In genomic region chr13:99961634-99962033, GRCh38 we compare ENCODE assay signal across 17 cellular contexts. TPM values are rescaled to one million over a fixed set of nuclear protein-coding genes. Genes with fewer than 3 reads are reported as not detected.
A peak's percentile ranks its signal among the peaks of the same experiment; 100 is the strongest.
DNase-seq lines count a peak whose midpoint lies in the region; TF ChIP-seq lines count a peak whose summit lies in the region.
"Had no signal": no experiment of that assay in that cellular context is flagged by ENCODE, and none has a peak within 500 bp of the region (broad histone marks: within the 10 kb centered on the region; RNA-seq: fewer than 3 reads in every experiment).

No MANE protein-coding gene starts in this region.

- in situ Hi-C loops in G401 (cut with HindIII; ENCODE audit: low sequenced_read_pairs): no loop called here

- TF ChIP-seq POLR2A in vagina (IDR thresholded peaks at IDR 0.05): no peak

- peaks cover 25% of the 10 kb centered on the region for H3K36me3 ChIP-seq in SK-N-MC (ENCODE audit: insufficient read depth, low read length)
- H3K36me3 ChIP-seq in ectodermal cell (ENCODE audit: control insufficient read depth, insufficient read depth, low read length): peaks cover 12% of the 10 kb centered on the region
- H3K36me3 ChIP-seq in osteoblast (ENCODE audit: insufficient read depth, low read length): no peaks in the 10 kb centered on the region
- no peaks in the 10 kb centered on the region for H3K36me3 ChIP-seq in vagina

- H3K27me3 ChIP-seq in ectodermal cell (ENCODE audit: control insufficient read depth, insufficient read depth, low read length, poor library complexity, severe bottlenecking): peaks cover 7% of the 10 kb centered on the region
- H3K27me3 ChIP-seq in osteoblast (ENCODE audit: insufficient read depth, low read length): peaks cover 87% of the 10 kb centered on the region
- peaks cover 25% of the 10 kb centered on the region for H3K27me3 ChIP-seq in vagina

- POLR2A ChIA-PET in GM10248 (lab: Yijun Ruan, JAX): no interaction called here

- CTCF ChIA-PET in GM10248 (lab: Yijun Ruan, JAX): interaction anchor here (1.5 to 1.7 kb wide), 2 partner anchors 13 to 25 kb away, joined by 3 to 4 read pairs; no protein-coding TSS in a partner anchor

- intact Hi-C loops in vagina (cut with DNase I): no loop called here

- H3K27ac ChIP-seq in 22Rv1 (peak overlapping the region; percentile 3; the same call in 1 of the 2 replicates), SK-N-MC (peak overlapping the region; percentile 46; the same call in 1 of the 2 replicates), ectodermal cell (ENCODE audit: insufficient read depth, low read depth, low read length, poor library complexity, severe bottlenecking) (peak overlapping the region; percentile 71), osteoblast (ENCODE audit: low read depth, low read length) (no peak overlapping the region), vagina (no peak overlapping the region)
- H3K27ac ChIP-seq: GM23248 had no signal

- H3K9me3 ChIP-seq in SK-N-MC (ENCODE audit: low read depth, low read length): no peaks in the 10 kb centered on the region
- no peaks in the 10 kb centered on the region for H3K9me3 ChIP-seq in ectodermal cell (ENCODE audit: control insufficient read depth, low read length)
- no peaks in the 10 kb centered on the region for H3K9me3 ChIP-seq in osteoblast (ENCODE audit: low read depth, low read length)
- no peaks in the 10 kb centered on the region for H3K9me3 ChIP-seq in vagina

- H3K9ac ChIP-seq in SK-N-MC (ENCODE audit: insufficient read length): no peak overlapping the region
- H3K9ac ChIP-seq: GM23248 had no signal

- peak; percentile 72 for DNase-seq in G401 (ENCODE audit: low spot score)
- no peak for DNase-seq in SK-N-MC (ENCODE audit: low read depth, low spot score)
- DNase-seq in NCI-H510A (lab: John Stamatoyannopoulos, UW): no peak
- DNase-seq in GM10248 (ENCODE audit: extremely low spot score): no peak
- no peak for DNase-seq in osteoblast (ENCODE audit: insufficient read length, low spot score, missing footprints)
- DNase-seq in vagina (ENCODE audit: extremely low spot score in 2 of 2): no peak
- DNase-seq: ACHN, AML-193, GM23248, NCI-H1930, NCI-H2227 treated with DMSO at 0.1 percent for 48 hours, NCI-H524 treated with DMSO at 0.1 percent for 48 hours, SHP77 had no signal

- H3K79me2 ChIP-seq in osteoblast (ENCODE audit: insufficient read depth, low read length): no peaks in the 10 kb centered on the region

- WGBS in ectodermal cell, 2 experiments: 67 to 76% methylated on average over 7 to 8 of the region's 8 CpGs

- TF ChIP-seq CTCF in 22Rv1 (IDR thresholded peaks at IDR 0.05): no peak
- no peak for TF ChIP-seq CTCF in GM10248 (IDR thresholded peaks at IDR 0.05; ENCODE audit: control extremely low read depth, extremely low read depth, low read depth, missing control alignments)
- TF ChIP-seq CTCF in osteoblast (IDR thresholded peaks at IDR 0.05; ENCODE audit: extremely low read depth, low read depth, low read length): no peak
- TF ChIP-seq CTCF in vagina (IDR thresholded peaks at IDR 0.05): no peak

- H3K4me1 ChIP-seq in ectodermal cell (ENCODE audit: control insufficient read depth, insufficient read depth, low read length): peaks cover 46% of the 10 kb centered on the region
- no peaks in the 10 kb centered on the region for H3K4me1 ChIP-seq in osteoblast (ENCODE audit: insufficient read depth, low read length)
- peaks cover 18% of the 10 kb centered on the region for H3K4me1 ChIP-seq in vagina

- H3K4me3 ChIP-seq in SK-N-MC: no peak overlapping the region
- H3K4me3 ChIP-seq in ectodermal cell (ENCODE audit: insufficient read depth, low read depth, low read length): no peak overlapping the region
- no peak overlapping the region for H3K4me3 ChIP-seq in osteoblast (ENCODE audit: insufficient read depth, low read length)
- no peak overlapping the region for H3K4me3 ChIP-seq in vagina
- H3K4me3 ChIP-seq: GM12878, GM23248 had no signal

- H2AFZ ChIP-seq in osteoblast (ENCODE audit: low read length): no peak overlapping the region
- H2AFZ ChIP-seq: GM23248 had no signal

- no peaks in the 10 kb centered on the region for H4K20me1 ChIP-seq in osteoblast (ENCODE audit: insufficient read depth, low read length)

- no peak overlapping the region for H3K4me2 ChIP-seq in osteoblast (ENCODE audit: insufficient read depth, low read length)

RNA-seq across cellular contexts. Expression of gene ZIC5, which starts 9.9 kb away (rescaled TPM):
- total RNA-seq in G401 (2014; rRNA removed; shearing (Covaris generic)): 7.1 and 10.1 TPM in 2 replicates
- polyA plus RNA-seq in ectodermal cell (2013, experiment 1 of 4): 65.6 TPM
- polyA plus RNA-seq in ectodermal cell (2013, experiment 2 of 4): 64.1 TPM
- polyA plus RNA-seq in ectodermal cell (2013, experiment 3 of 4): 56.2 TPM
- polyA plus RNA-seq in ectodermal cell (2013, experiment 4 of 4): 56.2 TPM
- total RNA-seq in osteoblast: not detected in 2 replicates
- not detected for total RNA-seq in vagina
- total RNA-seq: GM12878, GM23248, LHCN-M2 had no signal
- polyA plus RNA-seq: GM12878, GM23248 had no signal

RNA-seq across cellular contexts. Expression of gene ZIC2, which starts 19.9 kb away (rescaled TPM):
- total RNA-seq in G401 (2014; rRNA removed; shearing (Covaris generic)): 10.0 and 16.8 TPM in 2 replicates
- 345 TPM for polyA plus RNA-seq in ectodermal cell (2013, experiment 1 of 4)
- 289 TPM for polyA plus RNA-seq in ectodermal cell (2013, experiment 2 of 4)
- polyA plus RNA-seq in ectodermal cell (2013, experiment 3 of 4): 282 TPM
- polyA plus RNA-seq in ectodermal cell (2013, experiment 4 of 4): 292 TPM
- total RNA-seq in osteoblast (not detected in 2 replicates), vagina (not detected)
- total RNA-seq: GM12878, GM23248, LHCN-M2 had no signal
- polyA plus RNA-seq: GM23248 had no signal

Comparison
In these comparisons a context has a peak if more than half of its experiments do, and no peak if none do; other contexts are left out.
1. H3K27ac ChIP-seq: peak in 22Rv1 (single experiment), SK-N-MC (single experiment) and ectodermal cell (single experiment); none in osteoblast (single experiment) and vagina (single experiment).
2. RNA of gene ZIC2, which starts 19.9 kb away (total RNA-seq): 10.0 to 16.8 TPM in G401; not detected in osteoblast and not detected in vagina (single experiment); every median in the first group is over 10 times any median in the second.